Comparison of ENCODE assay signal across 23 cellular contexts in the genomic region with DNA sequence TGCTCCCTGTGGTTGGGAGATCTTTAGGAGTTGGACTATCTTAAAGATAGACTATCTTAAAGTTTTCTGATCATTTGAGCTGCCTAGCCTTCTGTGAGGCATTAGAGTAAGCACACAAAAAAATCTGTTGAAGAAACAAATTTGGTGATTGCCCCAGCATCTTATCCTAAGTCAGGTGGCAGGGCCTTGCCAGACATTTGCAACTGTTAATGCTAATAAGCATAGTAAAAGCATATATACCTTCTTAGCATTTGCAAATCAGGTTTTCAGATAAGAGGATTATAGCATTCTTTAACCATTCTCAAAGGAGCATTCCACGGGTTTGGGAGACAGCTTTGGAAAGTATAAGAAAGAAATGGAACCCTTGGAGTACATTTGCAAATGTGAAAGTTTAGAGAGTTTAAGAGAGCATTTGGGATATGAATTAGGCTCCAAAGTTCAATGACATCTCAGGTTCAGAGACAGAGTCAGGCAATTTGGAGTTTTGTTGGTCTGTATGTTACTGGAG.
"Had no signal": no experiment of that assay in that cellular context is flagged by ENCODE, and none has a peak within 500 bp of the region (broad histone marks: within the 10 kb centered on the region; RNA-seq: fewer than 3 reads in every experiment).

No MANE protein-coding gene starts in this region.

- H3K4me3 ChIP-seq: adrenal gland, breast epithelium, SK-N-MC had no signal

- H3K36me3 ChIP-seq: adrenal gland, breast epithelium had no signal

- ATAC-seq: activated CD8-positive, alpha-beta T cell treated with anti-CD3 and anti-CD28 coated beads, Interleukin-2, amount 10 ng/mL, durations not matched to agents 7 days and 5 days; Panc1; Right ventricle myocardium inferior had no signal

- H3K27ac ChIP-seq: adrenal gland, breast epithelium, SK-N-MC, VCaP had no signal

- H3K27me3 ChIP-seq: adrenal gland, breast epithelium had no signal

- DNase-seq: activated CD4-positive, alpha-beta T cell treated with anti-CD3 and anti-CD28 coated beads for 48 hours; activated CD4-positive, alpha-beta T cell treated with anti-CD3 and anti-CD28 coated beads, Interleukin-2, amount 50 U/mL, for 4 hours; activated CD8-positive, alpha-beta memory T cell treated with anti-CD3 and anti-CD28 coated beads, Interleukin-2, amount 50 U/mL, for 48 hours; activated CD8-positive, alpha-beta T cell treated with anti-CD3 and anti-CD28 coated beads, Interleukin-2, amount 10 ng/mL, durations not matched to agents 7 days and 5 days; activated naive CD4-positive, alpha-beta T cell treated with anti-CD3 and anti-CD28 coated beads, Interleukin-2, amount 50 U/mL, for 16 hours; activated naive CD8-positive, alpha-beta T cell treated with anti-CD3 and anti-CD28 coated beads, Interleukin-2, amount 10 ng/mL, durations not matched to agents 7 days and 5 days; activated T-cell treated with anti-CD3 and anti-CD28 coated beads, Interleukin-2, amount 50 U/mL, for 1 hour; adrenal gland; anterior cingulate cortex; caudate nucleus; NCI-H1048; NCI-H146; NCI-H187 treated with DMSO at 0.1 percent for 48 hours; NCI-H446; NCI-H524; NCI-H748 treated with DMSO at 0.1 percent for 48 hours; OCI-M1; T-helper 1 cell had no signal

- H3K36me3 Mint-ChIP-seq: activated naive CD8-positive, alpha-beta T cell treated with anti-CD3 and anti-CD28 coated beads, Interleukin-2, amount 10 ng/mL, durations not matched to agents 7 days and 5 days had no signal

- H3K27ac Mint-ChIP-seq: activated CD8-positive, alpha-beta T cell treated with anti-CD3 and anti-CD28 coated beads, Interleukin-2, amount 10 ng/mL, durations not matched to agents 7 days and 5 days; activated naive CD8-positive, alpha-beta T cell treated with anti-CD3 and anti-CD28 coated beads, Interleukin-2, amount 10 ng/mL, durations not matched to agents 7 days and 5 days had no signal

- H3K9me3 ChIP-seq: adrenal gland, breast epithelium had no signal

- H3K27me3 Mint-ChIP-seq: activated naive CD8-positive, alpha-beta T cell treated with anti-CD3 and anti-CD28 coated beads, Interleukin-2, amount 10 ng/mL, durations not matched to agents 7 days and 5 days had no signal

- H3K4me1 Mint-ChIP-seq: activated naive CD8-positive, alpha-beta T cell treated with anti-CD3 and anti-CD28 coated beads, Interleukin-2, amount 10 ng/mL, durations not matched to agents 7 days and 5 days had no signal

- H3K4me3 Mint-ChIP-seq: activated CD8-positive, alpha-beta T cell treated with anti-CD3 and anti-CD28 coated beads, Interleukin-2, amount 10 ng/mL, durations not matched to agents 7 days and 5 days; activated naive CD8-positive, alpha-beta T cell treated with anti-CD3 and anti-CD28 coated beads, Interleukin-2, amount 10 ng/mL, durations not matched to agents 7 days and 5 days had no signal

- H3K4me1 ChIP-seq: adrenal gland, breast epithelium had no signal
